In genomic region chr16:2366660-2367309, GRCh38 we compare ENCODE assay signal across 16 cellular contexts.
"Had no signal": no experiment of that assay in that cellular context is flagged by ENCODE, and none has a peak within 500 bp of the region (broad histone marks: within the 10 kb centered on the region; RNA-seq: fewer than 3 reads in every experiment).

No MANE protein-coding gene starts in this region.

- ATAC-seq: gastrocnemius medialis had no signal

- H3K27me3 ChIP-seq: adrenal gland, dorsolateral prefrontal cortex, gastrocnemius medialis, heart left ventricle, sigmoid colon, suprapubic skin had no signal

- H3K36me3 ChIP-seq: adrenal gland, gastrocnemius medialis, heart left ventricle, sigmoid colon, suprapubic skin had no signal

- H3K79me2 ChIP-seq: parathyroid adenoma had no signal

- H3K27ac ChIP-seq: dorsolateral prefrontal cortex, gastrocnemius medialis, heart left ventricle, parathyroid adenoma, sigmoid colon, suprapubic skin had no signal

- H3K9me3 ChIP-seq: adrenal gland, gastrocnemius medialis, heart left ventricle, sigmoid colon, suprapubic skin had no signal

- H3K4me1 Mint-ChIP-seq: activated B cell treated with CpG ODN at 0.5 μM for 24 hours; activated CD4-positive, alpha-beta T cell treated with anti-CD3 and anti-CD28 coated beads, Interleukin-2, amount 10 ng/mL, durations not matched to agents 7 days and 5 days; activated naive CD4-positive, alpha-beta T cell treated with anti-CD3 and anti-CD28 coated beads, Interleukin-2, amount 50 U/mL, for 24 hours had no signal

- H3K27ac Mint-ChIP-seq: activated B cell treated with CpG ODN at 0.5 μM for 24 hours; activated CD4-positive, alpha-beta T cell treated with anti-CD3 and anti-CD28 coated beads, Interleukin-2, amount 10 ng/mL, durations not matched to agents 7 days and 5 days; activated naive CD4-positive, alpha-beta T cell treated with anti-CD3 and anti-CD28 coated beads, Interleukin-2, amount 50 U/mL, for 24 hours; activated T-helper 2 cell treated with anti-CD3 and anti-CD28 coated beads, Interferon-gamma antibody, Interleukin-2, Interleukin-4, amounts not matched to agents 10 μg/mL and 5 μg/mL and 100 μg/mL, durations not matched to agents 14 hours and 24 hours and 36 hours; T-helper 2 cell treated with Interferon-gamma antibody and Interleukin-4, amounts not matched to agents 5 μg/mL and 100 μg/mL, for 36 hours; type B pancreatic cell had no signal

- H3K36me3 Mint-ChIP-seq: activated naive CD4-positive, alpha-beta T cell treated with anti-CD3 and anti-CD28 coated beads, Interleukin-2, amount 50 U/mL, for 24 hours; type B pancreatic cell had no signal

- H3K4me3 Mint-ChIP-seq: activated B cell treated with CpG ODN at 0.5 μM for 24 hours; activated CD4-positive, alpha-beta T cell treated with anti-CD3 and anti-CD28 coated beads, Interleukin-2, amount 10 ng/mL, durations not matched to agents 7 days and 5 days; activated naive CD4-positive, alpha-beta T cell treated with anti-CD3 and anti-CD28 coated beads, Interleukin-2, amount 50 U/mL, for 24 hours; T-helper 2 cell treated with Interferon-gamma antibody and Interleukin-4, amounts not matched to agents 5 μg/mL and 100 μg/mL, for 36 hours; type B pancreatic cell had no signal

- DNase-seq: activated B cell treated with CpG ODN at 0.5 μM for 24 hours; activated CD4-positive, alpha-beta T cell treated with anti-CD3 and anti-CD28 coated beads, Interleukin-2, amount 10 ng/mL, durations not matched to agents 7 days and 5 days; dorsolateral prefrontal cortex; erythroblast; gastrocnemius medialis; heart left ventricle; sigmoid colon; stimulated activated CD4-positive, alpha-beta T cell treated with anti-CD3 and anti-CD28 coated beads, Interleukin-4, amount 100 ng/mL, for 1 hour; stimulated activated naive CD4-positive, alpha-beta T cell treated with Interleukin-2 at 50 U/mL for 16 hours had no signal

- H3K4me1 ChIP-seq: gastrocnemius medialis, suprapubic skin had no signal

- H3K9ac ChIP-seq: parathyroid adenoma had no signal

- H3K9me3 Mint-ChIP-seq: activated B cell treated with CpG ODN at 0.5 μM for 24 hours; activated CD4-positive, alpha-beta T cell treated with anti-CD3 and anti-CD28 coated beads, Interleukin-2, amount 10 ng/mL, durations not matched to agents 7 days and 5 days; activated naive CD4-positive, alpha-beta T cell treated with anti-CD3 and anti-CD28 coated beads, Interleukin-2, amount 50 U/mL, for 24 hours; activated T-helper 2 cell treated with anti-CD3 and anti-CD28 coated beads, Interferon-gamma antibody, Interleukin-2, Interleukin-4, amounts not matched to agents 10 μg/mL and 5 μg/mL and 100 μg/mL, durations not matched to agents 14 hours and 24 hours and 36 hours; T-helper 2 cell treated with Interferon-gamma antibody and Interleukin-4, amounts not matched to agents 5 μg/mL and 100 μg/mL, for 36 hours; type B pancreatic cell had no signal

- H3K4me3 ChIP-seq: dorsolateral prefrontal cortex, gastrocnemius medialis, heart left ventricle, sigmoid colon, suprapubic skin had no signal
